Comparison of ENCODE assay signal across 20 cellular contexts in the genomic region with DNA sequence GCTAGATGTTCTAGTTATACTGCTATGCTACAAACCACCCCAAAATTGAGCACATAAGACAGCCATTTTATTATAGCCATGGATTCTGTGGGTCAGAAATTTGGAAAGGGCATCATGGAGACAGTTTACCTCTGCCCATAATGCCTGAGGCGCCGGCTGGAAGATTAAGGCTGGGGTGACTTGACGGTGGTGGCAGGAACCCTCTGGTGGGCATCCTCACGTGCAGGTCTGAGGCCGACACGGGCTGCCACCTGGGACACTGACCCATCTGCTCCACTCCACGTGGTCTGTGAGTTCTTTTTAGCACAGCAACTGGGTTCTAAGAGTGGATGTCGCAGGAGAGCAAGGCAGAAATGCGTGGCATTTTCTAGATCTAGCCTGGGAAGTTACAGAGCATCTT.
"Had no signal": no experiment of that assay in that cellular context is flagged by ENCODE, and none has a peak within 500 bp of the region (broad histone marks: within the 10 kb centered on the region; RNA-seq: fewer than 3 reads in every experiment).

No MANE protein-coding gene starts in this region.

- H3K27me3 ChIP-seq: foreskin keratinocyte, pancreas had no signal

- H3K4me3 ChIP-seq: ascending aorta, heart right ventricle, left ventricle myocardium inferior, pancreas, psoas muscle, suprapubic skin, tibial artery had no signal

- H3K36me3 ChIP-seq: ascending aorta, heart right ventricle, left ventricle myocardium inferior, pancreas, suprapubic skin, tibial artery had no signal

- H3K4me1 ChIP-seq: foreskin keratinocyte, pancreas had no signal

- H3K27ac ChIP-seq: ascending aorta, foreskin keratinocyte, heart right ventricle, left ventricle myocardium inferior, pancreas, psoas muscle, suprapubic skin, tibial artery had no signal

- H3K9me3 ChIP-seq: ascending aorta, heart right ventricle, left ventricle myocardium inferior, pancreas, psoas muscle, suprapubic skin, tibial artery had no signal

- ATAC-seq: activated CD4-positive, alpha-beta T cell treated with anti-CD3 and anti-CD28 coated beads for 36 hours; activated CD8-positive, alpha-beta memory T cell treated with anti-CD3 and anti-CD28 coated beads, Interleukin-2, amount 10 ng/mL, durations not matched to agents 7 days and 5 days; esophagus mucosa; foreskin keratinocyte; pancreas had no signal

- DNase-seq: activated CD4-positive, alpha-beta T cell treated with anti-CD3 and anti-CD28 coated beads for 36 hours; activated CD4-positive, alpha-beta T cell treated with anti-CD3 and anti-CD28 coated beads, Interleukin-2, amount 50 U/mL, for 48 hours; activated CD4-positive, CD25-positive, alpha-beta regulatory T cell; activated naive CD4-positive, alpha-beta T cell treated with anti-CD3 and anti-CD28 coated beads, Interleukin-2, amount 10 ng/mL, durations not matched to agents 7 days and 5 days; activated naive CD8-positive, alpha-beta T cell treated with anti-CD3 and anti-CD28 coated beads, Interleukin-2, amount 10 ng/mL, durations not matched to agents 7 days and 5 days; endodermal cell; foreskin keratinocyte; heart right ventricle; left ventricle myocardium inferior; mammary epithelial cell; nephron progenitor cell; pancreas; stimulated activated CD4-positive, alpha-beta T cell treated with anti-CD3 and anti-CD28 coated beads, Interleukin-15, amount 100 ng/mL, for 24 hours; stimulated activated naive CD4-positive, alpha-beta T cell; tibial artery had no signal
